In genomic region chr1:199160521-199161318, GRCh38 we compare ENCODE assay signal across 15 cellular contexts.
"Had no signal": no experiment of that assay in that cellular context is flagged by ENCODE, and none has a peak within 500 bp of the region (broad histone marks: within the 10 kb centered on the region; RNA-seq: fewer than 3 reads in every experiment).

No MANE protein-coding gene starts in this region.

- DNase-seq: activated CD4-positive, alpha-beta T cell treated with anti-CD3 and anti-CD28 coated beads, Interleukin-2, amount 50 U/mL, for 48 hours; activated CD4-positive, CD25-positive, alpha-beta regulatory T cell treated with anti-CD3 and anti-CD28 coated beads, Interleukin-2, amount 50 U/mL, for 72 hours; activated naive CD4-positive, alpha-beta T cell; adrenal gland; islet precursor cell; midbrain; sigmoid colon; stimulated activated CD4-positive, alpha-beta T cell treated with anti-CD3 and anti-CD28 coated beads, Interleukin-1b, Interleukin-23, amount 100 ng/mL, for 48 hours; T-helper 1 cell; T1000; uterus had no signal

- H3K27ac ChIP-seq: adrenal gland, epithelial cell of prostate, gastroesophageal sphincter, parathyroid adenoma, sigmoid colon, tibial nerve, uterus had no signal

- H3K4me3 ChIP-seq: adrenal gland, gastroesophageal sphincter, sigmoid colon, tibial nerve, uterus had no signal

- H3K9me3 ChIP-seq: adrenal gland, gastroesophageal sphincter, sigmoid colon, tibial nerve, uterus had no signal

- H2AFZ ChIP-seq: parathyroid adenoma had no signal

- H3K27me3 ChIP-seq: adrenal gland, gastroesophageal sphincter, sigmoid colon, tibial nerve, uterus had no signal

- H3K79me2 ChIP-seq: parathyroid adenoma had no signal

- H3K36me3 ChIP-seq: adrenal gland, gastroesophageal sphincter, sigmoid colon, tibial nerve, uterus had no signal

- H3K4me1 ChIP-seq: adrenal gland, gastroesophageal sphincter, parathyroid adenoma, sigmoid colon, tibial nerve, uterus had no signal

- H3K9ac ChIP-seq: parathyroid adenoma had no signal

- ATAC-seq: gastroesophageal sphincter had no signal
